ENCODE assay signal across 8 cellular contexts in genomic region chr3:4776980-4777581, GRCh38.
DNase-seq lines count a peak whose midpoint lies in the region; ATAC-seq, FAIRE-seq and TF ChIP-seq lines count a peak whose summit lies in the region.

No MANE protein-coding gene starts in this region.

- no peaks in the 10 kb centered on the region for H3K36me3 ChIP-seq in WERI-Rb-1

- TF ChIP-seq POLR2A in NB4 (IDR thresholded peaks at IDR 0.05; ENCODE audit: extremely low read depth, insufficient read length), result no peak

- H3K9me3 ChIP-seq in WERI-Rb-1 (ENCODE audit: severe bottlenecking), result no peaks in the 10 kb centered on the region

- no peak overlapping the region for H3K27ac ChIP-seq in WERI-Rb-1

- TF ChIP-seq CTCF in NB4 (IDR thresholded peaks at IDR 0.05; ENCODE audit: low read depth, low read length) (no peak), fibroblast of villous mesenchyme (IDR thresholded peaks at IDR 0.05; ENCODE audit: insufficient read depth, low read depth, low read length) (no peak), WERI-Rb-1 (IDR thresholded peaks at IDR 0.05; ENCODE audit: low read depth, low read length) (no peak)

- DNase-seq in GM18507 (ENCODE audit: extremely low spot score, insufficient read length, low read depth), result peak; percentile 54
- DNase-seq in NB4 (ENCODE audit: low read depth), result peak; percentile 40
- peak; percentile 92 for DNase-seq in fibroblast of villous mesenchyme (ENCODE audit: low read depth)
- no peak for DNase-seq in NCI-H146 treated with DMSO at 0.1 percent for 48 hours (lab: John Stamatoyannopoulos, UW; ENCODE audit: unreplicated experiment)
- DNase-seq in WERI-Rb-1, result no peak
- DNase-seq in superior temporal gyrus (ENCODE audit: extremely low spot score), result no peak
- DNase-seq in medulla oblongata (ENCODE audit: extremely low spot score), result no peak

- peak; percentile 85 for ATAC-seq in GM21717 (IDR thresholded peaks at IDR 0.05; ENCODE audit: unreplicated experiment)

- FAIRE-seq in GM18507 (lab: Jason Lieb, UNC), result peak; percentile 95

- H3K27me3 ChIP-seq in WERI-Rb-1 (ENCODE audit: insufficient read depth, low read depth, severe bottlenecking), result no peaks in the 10 kb centered on the region

- H3K4me3 ChIP-seq in NB4 (ENCODE audit: low read depth, low read length) (no peak overlapping the region), fibroblast of villous mesenchyme (ENCODE audit: low read depth, low read length) (no peak overlapping the region), WERI-Rb-1 (ENCODE audit: low read depth, low read length) (no peak overlapping the region)

Comparison
In these comparisons a context has a peak if more than half of its experiments do, and no peak if none do; other contexts are left out.
1. DNase-seq: peak in GM18507 (single experiment), NB4 (single experiment) and fibroblast of villous mesenchyme (single experiment); none in NCI-H146 treated with DMSO at 0.1 percent for 48 hours (single experiment), WERI-Rb-1 (single experiment), superior temporal gyrus (single experiment) and medulla oblongata (single experiment).